10 cellular contexts compared by ENCODE assay signal in the genomic region with DNA sequence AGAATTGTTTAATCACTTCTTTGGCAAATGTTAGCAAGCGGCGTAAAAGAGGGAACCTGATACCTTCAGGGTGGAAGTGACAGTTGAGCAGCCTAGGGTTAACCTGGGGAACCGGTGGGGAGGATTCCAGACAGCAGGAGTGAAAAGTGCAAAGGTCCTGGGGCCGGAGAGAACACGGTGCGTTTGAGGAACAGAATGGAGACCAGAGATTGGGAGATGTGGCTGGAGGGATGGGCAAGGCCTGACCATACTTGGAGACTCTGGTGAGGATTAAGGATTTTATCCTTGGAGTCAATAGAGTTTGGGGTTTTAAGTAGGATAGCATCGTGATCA. TPM values are rescaled to one million over a fixed set of nuclear protein-coding genes. Genes with fewer than 3 reads are reported as not detected.
A peak's percentile ranks its signal among the peaks of the same experiment; 100 is the strongest.
DNase-seq lines count a peak whose midpoint lies in the region; ATAC-seq, FAIRE-seq and TF ChIP-seq lines count a peak whose summit lies in the region.
"Had no signal": no experiment of that assay in that cellular context is flagged by ENCODE, and none has a peak within 500 bp of the region (broad histone marks: within the 10 kb centered on the region; RNA-seq: fewer than 3 reads in every experiment).

No MANE protein-coding gene starts in this region.

- intact Hi-C loops in right lobe of liver (cut with DNase I) (no loop called here), testis (cut with DNase I; ENCODE audit: low total_unique reads) (loop anchor here (10.0 kb wide), 1 partner anchor 164 kb away; no protein-coding TSS in a partner anchor)

- no peaks in the 10 kb centered on the region for H3K27me3 ChIP-seq in astrocyte (ENCODE audit: insufficient read depth, low read length)
- no peaks in the 10 kb centered on the region for H3K27me3 ChIP-seq in right lobe of liver
- no peaks in the 10 kb centered on the region for H3K27me3 ChIP-seq in testis

- H3K36me3 Mint-ChIP-seq in activated T-cell treated with anti-CD3 and anti-CD28 coated beads, Interleukin-2, amount 50 U/mL, for 4 hours (ENCODE audit: insufficient read depth): no peaks in the 10 kb centered on the region
- H3K36me3 Mint-ChIP-seq in activated T-cell treated with anti-CD3 and anti-CD28 coated beads, Interleukin-2, amount 50 U/mL, for 72 hours (ENCODE audit: insufficient read depth in 2 of 2): no peaks in the 10 kb centered on the region
- no peaks in the 10 kb centered on the region for H3K36me3 Mint-ChIP-seq in astrocyte (ENCODE audit: low read depth, unreplicated experiment)
- H3K36me3 Mint-ChIP-seq: stimulated activated naive B cell treated with anti-CD40 and anti-IgM and Interleukin-4, amounts not matched to agents 10 μg/mL and 1 μg/mL and 100 μg/mL, for 72 hours had no signal

- FAIRE-seq in astrocyte (lab: Jason Lieb, UNC): no peak

- no peak for TF ChIP-seq POLR2A in right lobe of liver (IDR thresholded peaks at IDR 0.05)
- TF ChIP-seq POLR2A in testis (IDR thresholded peaks at IDR 0.05): no peak

- peak overlapping the region; percentile 89 for H3K4me3 Mint-ChIP-seq in activated T-cell treated with anti-CD3 and anti-CD28 coated beads, Interleukin-2, amount 50 U/mL, for 4 hours
- peak overlapping the region in 1 of 2 donors; percentile 95 for H3K4me3 Mint-ChIP-seq in activated T-cell treated with anti-CD3 and anti-CD28 coated beads, Interleukin-2, amount 50 U/mL, for 72 hours
- peak overlapping the region; percentile 85 for H3K4me3 Mint-ChIP-seq in astrocyte (ENCODE audit: unreplicated experiment)

- H3K9me3 Mint-ChIP-seq in activated T-cell treated with anti-CD3 and anti-CD28 coated beads, Interleukin-2, amount 50 U/mL, for 4 hours: no peaks in the 10 kb centered on the region
- no peaks in the 10 kb centered on the region for H3K9me3 Mint-ChIP-seq in activated T-cell treated with anti-CD3 and anti-CD28 coated beads, Interleukin-2, amount 50 U/mL, for 72 hours
- peaks cover 2% of the 10 kb centered on the region for H3K9me3 Mint-ChIP-seq in astrocyte (ENCODE audit: unreplicated experiment)
- H3K9me3 Mint-ChIP-seq: stimulated activated naive B cell treated with anti-CD40 and anti-IgM and Interleukin-4, amounts not matched to agents 10 μg/mL and 1 μg/mL and 100 μg/mL, for 72 hours had no signal

- H3K4me1 Mint-ChIP-seq in activated T-cell treated with anti-CD3 and anti-CD28 coated beads, Interleukin-2, amount 50 U/mL, for 4 hours (ENCODE audit: low read depth): peaks cover 29% of the 10 kb centered on the region
- H3K4me1 Mint-ChIP-seq in activated T-cell treated with anti-CD3 and anti-CD28 coated beads, Interleukin-2, amount 50 U/mL, for 72 hours (ENCODE audit: low read depth): peaks cover 31% of the 10 kb centered on the region
- H3K4me1 Mint-ChIP-seq in astrocyte (ENCODE audit: low read depth, unreplicated experiment): peaks cover 13% of the 10 kb centered on the region

- peaks cover 27% of the 10 kb centered on the region for H3K79me2 ChIP-seq in astrocyte (ENCODE audit: insufficient read depth, low read length)

- H3K4me2 ChIP-seq in astrocyte (ENCODE audit: low read length): peak overlapping the region; percentile 89

- H3K4me1 ChIP-seq in astrocyte (ENCODE audit: insufficient read depth, low read length) (peaks cover 7% of the 10 kb centered on the region), right lobe of liver (peaks cover 0 to 18% (median 4%) of the 10 kb centered on the region in 4 donors), testis (peaks cover 19% of the 10 kb centered on the region)

- H2AFZ ChIP-seq in astrocyte (ENCODE audit: low read depth, low read length): peak overlapping the region; percentile 94

- H3K9ac ChIP-seq in astrocyte (ENCODE audit: low read length): peak overlapping the region; percentile 74

- ATAC-seq in activated T-cell treated with anti-CD3 and anti-CD28 coated beads, Interleukin-2, amount 50 U/mL, for 4 hours: no peak
- ATAC-seq in activated T-cell treated with anti-CD3 and anti-CD28 coated beads, Interleukin-2, amount 50 U/mL, for 72 hours (replicated peaks in 1 of 2): no peak
- ATAC-seq in right lobe of liver (no peak), GM18511 (IDR thresholded peaks at IDR 0.05; ENCODE audit: unreplicated experiment) (no peak)

- peak overlapping the region; percentile 71 for H3K4me3 ChIP-seq in astrocyte (ENCODE audit: insufficient read depth, low read depth, low read length)
- peak overlapping the region; percentile 97 to 99 (median 98) for H3K4me3 ChIP-seq in right lobe of liver
- peak overlapping the region in 1 of 2 donors; percentile 99 for H3K4me3 ChIP-seq in testis

- WGBS in right lobe of liver (ENCODE audit: insufficient coverage, low coverage, low lambda C conversion rate, missing lambda C conversion rate): 46% methylated on average over 7 of the region's 7 CpGs
- 30 to 44% methylated on average over 7 of the region's 7 CpGs for WGBS in testis, 2 donors

- H3K36me3 ChIP-seq in astrocyte (ENCODE audit: insufficient read depth, low read length) (no peaks in the 10 kb centered on the region), right lobe of liver (peaks cover 0 to under 1% (median 0%) of the 10 kb centered on the region in 4 donors), testis (ENCODE audit: low read depth, missing control alignments) (no peaks in the 10 kb centered on the region)

- H3K27me3 Mint-ChIP-seq in activated T-cell treated with anti-CD3 and anti-CD28 coated beads, Interleukin-2, amount 50 U/mL, for 4 hours (ENCODE audit: low read depth): no peaks in the 10 kb centered on the region
- H3K27me3 Mint-ChIP-seq in activated T-cell treated with anti-CD3 and anti-CD28 coated beads, Interleukin-2, amount 50 U/mL, for 72 hours (ENCODE audit: low read depth): no peaks in the 10 kb centered on the region
- no peaks in the 10 kb centered on the region for H3K27me3 Mint-ChIP-seq in astrocyte (ENCODE audit: low read depth, unreplicated experiment)
- H3K27me3 Mint-ChIP-seq: stimulated activated naive B cell treated with anti-CD40 and anti-IgM and Interleukin-4, amounts not matched to agents 10 μg/mL and 1 μg/mL and 100 μg/mL, for 72 hours had no signal

- H3K27ac Mint-ChIP-seq in activated T-cell treated with anti-CD3 and anti-CD28 coated beads, Interleukin-2, amount 50 U/mL, for 72 hours: no peak overlapping the region
- H3K27ac Mint-ChIP-seq in astrocyte (ENCODE audit: unreplicated experiment): peak overlapping the region; percentile 2

- H3K9me3 ChIP-seq in astrocyte (ENCODE audit: insufficient read depth, low read depth, low read length) (no peaks in the 10 kb centered on the region), right lobe of liver (no peaks in the 10 kb centered on the region), testis (no peaks in the 10 kb centered on the region)

- DNase-seq in activated T-cell treated with anti-CD3 and anti-CD28 coated beads, Interleukin-2, amount 50 U/mL, for 4 hours: no peak
- no peak for DNase-seq in activated T-cell treated with anti-CD3 and anti-CD28 coated beads, Interleukin-2, amount 50 U/mL, for 72 hours
- DNase-seq in astrocyte (ENCODE audit: low read depth): no peak
- DNase-seq in right lobe of liver: no peak
- no peak for DNase-seq in testis
- DNase-seq in NCI-H1930 (lab: John Stamatoyannopoulos, UW): no peak
- no peak for DNase-seq in stimulated activated CD4-positive, alpha-beta T cell treated with anti-CD3 and anti-CD28 coated beads, Interleukin-2, amount 100 ng/mL, for 48 hours

- H3K27ac ChIP-seq in astrocyte (ENCODE audit: low read depth, low read length): no peak overlapping the region
- peak overlapping the region in 1 of 3 donors; percentile 48 for H3K27ac ChIP-seq in right lobe of liver
- H3K27ac ChIP-seq in testis: peak overlapping the region; percentile 71 to 96

- peaks cover 5% of the 10 kb centered on the region for H4K20me1 ChIP-seq in astrocyte (ENCODE audit: insufficient read depth, low read length)

- TF ChIP-seq CTCF in astrocyte (IDR thresholded peaks at IDR 0.05; ENCODE audit: insufficient read depth, low read depth, low read length) (no peak), right lobe of liver (IDR thresholded peaks at IDR 0.05) (no peak), testis (IDR thresholded peaks at IDR 0.05) (no peak)

RNA-seq across cellular contexts. Expression of gene ZNF500, which starts 2.3 kb away (rescaled TPM):
- 10 to 100 TPM; 10.3 to 12.4 (median 12.2) TPM for total RNA-seq in activated T-cell treated with anti-CD3 and anti-CD28 coated beads, Interleukin-2, amount 50 U/mL, for 4 hours
- 10 to 100 TPM; 14.1 TPM for total RNA-seq in activated T-cell treated with anti-CD3 and anti-CD28 coated beads, Interleukin-2, amount 50 U/mL, for 72 hours
- 12.2 and 14.6 TPM in 2 replicates for total RNA-seq in astrocyte
- 1 to 10 TPM; 4.5 to 6.6 (median 5.8) TPM for total RNA-seq in right lobe of liver
- total RNA-seq in testis: 10 to 100 TPM; 24.3 to 24.9 TPM
- 12.5 TPM for polyA plus RNA-seq in testis (ENCODE audit: insufficient read depth, low read depth, low replicate concordance)

RNA-seq across cellular contexts. Expression of gene SEPTIN12, which starts 18.9 kb away (rescaled TPM):
- total RNA-seq in activated T-cell treated with anti-CD3 and anti-CD28 coated beads, Interleukin-2, amount 50 U/mL, for 4 hours: not detected
- not detected for total RNA-seq in activated T-cell treated with anti-CD3 and anti-CD28 coated beads, Interleukin-2, amount 50 U/mL, for 72 hours
- 4.4 and 5.9 TPM in 2 replicates for total RNA-seq in astrocyte
- total RNA-seq in right lobe of liver: not detected
- total RNA-seq in testis: 10 to 100 TPM; 61.0 to 68.1 TPM
- polyA plus RNA-seq in testis (ENCODE audit: insufficient read depth, low read depth, low replicate concordance): 310 TPM
- polyA plus RNA-seq: BJ had no signal

RNA-seq across cellular contexts. Expression of gene SMIM22, which starts 25.9 kb away (rescaled TPM):
- not detected for total RNA-seq in activated T-cell treated with anti-CD3 and anti-CD28 coated beads, Interleukin-2, amount 50 U/mL, for 4 hours
- not detected for total RNA-seq in activated T-cell treated with anti-CD3 and anti-CD28 coated beads, Interleukin-2, amount 50 U/mL, for 72 hours
- not detected in 2 replicates for total RNA-seq in astrocyte
- total RNA-seq in right lobe of liver: under 1 TPM in 2 of 6 experiments, not detected in 4; 0.44 to 0.95 TPM
- total RNA-seq in testis: 1 to 10 TPM; 6.1 to 9.8 TPM
- polyA plus RNA-seq in testis (ENCODE audit: insufficient read depth, low read depth, low replicate concordance): 41.3 TPM
- polyA plus RNA-seq: BJ had no signal

RNA-seq across cellular contexts. Expression of gene ROGDI, which starts 33.2 kb away (rescaled TPM):
- 1 to 10 TPM; 4.1 to 6.3 (median 6.2) TPM for total RNA-seq in activated T-cell treated with anti-CD3 and anti-CD28 coated beads, Interleukin-2, amount 50 U/mL, for 4 hours
- 1 to 10 TPM; 3.7 to 7.4 TPM for total RNA-seq in activated T-cell treated with anti-CD3 and anti-CD28 coated beads, Interleukin-2, amount 50 U/mL, for 72 hours
- 33.6 and 38.0 TPM in 2 replicates for total RNA-seq in astrocyte
- total RNA-seq in right lobe of liver: 10 to 100 TPM in 5 of 6 experiments, 1 to 10 TPM in 1; 8.3 to 24.2 (median 14.0) TPM
- total RNA-seq in testis: 10 to 100 TPM; 30.0 to 37.0 TPM
- 27.3 TPM for polyA plus RNA-seq in testis (ENCODE audit: insufficient read depth, low read depth, low replicate concordance)

RNA-seq across cellular contexts. Expression of gene DNAAF8, which starts 34.9 kb away (rescaled TPM):
- total RNA-seq in activated T-cell treated with anti-CD3 and anti-CD28 coated beads, Interleukin-2, amount 50 U/mL, for 4 hours: under 1 TPM; 0.16 to 0.47 (median 0.25) TPM
- under 1 TPM in 1 of 2 donors, not detected in 1; 0.48 TPM for total RNA-seq in activated T-cell treated with anti-CD3 and anti-CD28 coated beads, Interleukin-2, amount 50 U/mL, for 72 hours
- 2.7 and 2.9 TPM in 2 replicates for total RNA-seq in astrocyte
- total RNA-seq in right lobe of liver: under 1 TPM in 5 of 6 experiments, not detected in 1; 0.12 to 0.92 (median 0.42) TPM
- total RNA-seq in testis: 10 to 100 TPM; 61.6 to 70.0 TPM
- polyA plus RNA-seq in testis (ENCODE audit: insufficient read depth, low read depth, low replicate concordance): 238 TPM
